Comparison of ENCODE assay signal across 15 cellular contexts in genomic region chr20:47188540-47188939, GRCh38.
"Had no signal": no experiment of that assay in that cellular context is flagged by ENCODE, and none has a peak within 500 bp of the region (broad histone marks: within the 10 kb centered on the region; RNA-seq: fewer than 3 reads in every experiment).

No MANE protein-coding gene starts in this region.

- FAIRE-seq: astrocyte, keratinocyte had no signal

- H3K36me3 ChIP-seq: breast epithelium, lower lobe of right lung, vagina had no signal

- H3K9me3 ChIP-seq: breast epithelium, lower lobe of right lung, vagina had no signal

- H3K4me1 ChIP-seq: breast epithelium, lower lobe of right lung, vagina had no signal

- H3K27ac ChIP-seq: breast epithelium, foreskin keratinocyte, lower lobe of right lung, vagina had no signal

- H3K27me3 ChIP-seq: breast epithelium, foreskin keratinocyte, vagina had no signal

- DNase-seq: activated B cell treated with CpG ODN at 0.5 μM for 24 hours; activated CD4-positive, alpha-beta T cell treated with anti-CD3 and anti-CD28 coated beads for 48 hours; activated CD8-positive, alpha-beta memory T cell treated with anti-CD3 and anti-CD28 coated beads, Interleukin-2, amount 10 ng/mL, durations not matched to agents 7 days and 5 days; dermis blood vessel endothelial cell; foreskin keratinocyte; head of caudate nucleus; lower lobe of right lung; nucleus accumbens; SW 1271; trophoblast cell had no signal

- H3K4me3 ChIP-seq: breast epithelium, lower lobe of right lung, vagina had no signal

- ATAC-seq: activated CD8-positive, alpha-beta memory T cell treated with anti-CD3 and anti-CD28 coated beads, Interleukin-2, amount 10 ng/mL, durations not matched to agents 7 days and 5 days; foreskin keratinocyte; lower lobe of right lung; natural killer cell treated with Interleukin-12 subunit alpha and Interleukin-12 subunit beta and Interleukin-15 and Interleukin-18, amount 100 ng/mL, for 72 hours had no signal
